ENCODE assay signal across 19 cellular contexts in the genomic region with DNA sequence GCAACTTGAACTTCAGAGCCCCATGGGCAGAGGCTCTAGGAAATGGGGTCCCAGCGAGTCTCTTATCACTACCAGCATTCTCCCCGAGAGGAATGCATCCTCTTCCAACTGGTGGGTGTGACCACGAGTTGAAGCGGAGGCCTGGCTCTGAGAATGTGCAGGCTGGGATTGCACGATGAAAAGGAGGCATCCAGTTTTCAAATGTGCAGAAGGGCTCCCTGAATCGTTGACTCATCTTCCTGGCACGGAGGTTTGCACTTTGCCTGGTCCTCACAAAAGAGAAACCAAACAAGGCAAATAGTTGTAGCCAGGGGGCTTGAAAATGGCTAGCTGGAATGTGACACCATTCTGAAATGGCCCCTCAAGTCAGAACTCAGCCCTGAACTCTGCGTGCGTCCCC.
DNase-seq lines count a peak whose midpoint lies in the region; ATAC-seq and TF ChIP-seq lines count a peak whose summit lies in the region.
"Had no signal": no experiment of that assay in that cellular context is flagged by ENCODE, and none has a peak within 500 bp of the region (broad histone marks: within the 10 kb centered on the region; RNA-seq: fewer than 3 reads in every experiment).

No MANE protein-coding gene starts in this region.

- H3K27me3 ChIP-seq in gastroesophageal sphincter = no peaks in the 10 kb centered on the region
- no peaks in the 10 kb centered on the region for H3K27me3 ChIP-seq in suprapubic skin
- H3K27me3 ChIP-seq: ovary had no signal

- DNase-seq in ACHN (peak; percentile 29), GM03348 (ENCODE audit: low spot score) (peak; percentile 69), amniotic epithelial cell (ENCODE audit: low read depth) (peak; percentile 73), NCI-H82 treated with DMSO at 0.1 percent for 48 hours (lab: John Stamatoyannopoulos, UW; ENCODE audit: unreplicated experiment) (no peak), suprapubic skin (ENCODE audit: low spot score in 2 of 2) (no peak), natural killer cell (no peak)
- DNase-seq: activated CD4-positive, CD25-positive, alpha-beta regulatory T cell; AML-193; GF-D8; KBM-7; left ventricle myocardium inferior; NCI-H1105 treated with DMSO at 0.1 percent for 48 hours; ovary; T-helper 1 cell had no signal

- H3K27ac ChIP-seq in gastroesophageal sphincter (no peak overlapping the region), suprapubic skin (no peak overlapping the region)
- H3K27ac ChIP-seq: HL-60, left ventricle myocardium inferior, ovary had no signal

- intact Hi-C loops in natural killer cell (cut with micrococcal nuclease) = no loop called here

- no peak for TF ChIP-seq EP300 in gastroesophageal sphincter (IDR thresholded peaks at IDR 0.05)
- TF ChIP-seq EP300 in suprapubic skin (IDR thresholded peaks at IDR 0.05) = no peak

- peaks cover 0 to 43% of the 10 kb centered on the region in 2 donors for H3K36me3 ChIP-seq in gastroesophageal sphincter
- H3K36me3 ChIP-seq in suprapubic skin = peaks cover 3% of the 10 kb centered on the region
- H3K36me3 ChIP-seq: left ventricle myocardium inferior, ovary had no signal

- no peaks in the 10 kb centered on the region for H3K4me1 ChIP-seq in gastroesophageal sphincter
- peaks cover 6% of the 10 kb centered on the region for H3K4me1 ChIP-seq in suprapubic skin
- H3K4me1 ChIP-seq: left ventricle myocardium inferior had no signal

- ATAC-seq in gastroesophageal sphincter (peak; percentile 31), HG02571 (IDR thresholded peaks at IDR 0.05; ENCODE audit: unreplicated experiment) (no peak), natural killer cell (no peak)
- ATAC-seq: GM23338 had no signal

- H3K4me3 ChIP-seq in gastroesophageal sphincter = no peak overlapping the region
- H3K4me3 ChIP-seq in suprapubic skin = no peak overlapping the region
- H3K4me3 ChIP-seq: GM23338, left ventricle myocardium inferior, ovary had no signal

- H3K9me3 ChIP-seq in gastroesophageal sphincter = no peaks in the 10 kb centered on the region
- no peaks in the 10 kb centered on the region for H3K9me3 ChIP-seq in suprapubic skin
- H3K9me3 ChIP-seq: left ventricle myocardium inferior, ovary had no signal

- no peaks in the 10 kb centered on the region for H3K27me3 Mint-ChIP-seq in natural killer cell (ENCODE audit: low read depth in 2 of 2)

- TF ChIP-seq POLR2A in gastroesophageal sphincter (IDR thresholded peaks at IDR 0.05) (no peak), suprapubic skin (IDR thresholded peaks at IDR 0.05) (no peak)

- in situ Hi-C loops in ACHN (cut with HindIII; ENCODE audit: low pct_ligation_motif_present, low pct_unique_long_range_greater_than_20kb, low sequenced_read_pairs) = no loop called here

- H3K9me3 Mint-ChIP-seq in natural killer cell = no peaks in the 10 kb centered on the region
- H3K9me3 Mint-ChIP-seq: activated T-helper 1 cell treated with anti-CD3 and anti-CD28 coated beads, Interleukin-12 subunit alpha, Interleukin-12 subunit beta, Interleukin-2, Interleukin-4 antibody, amounts not matched to agents 30 ng/mL and 10 ng/mL and 1 ng/mL, durations not matched to agents 14 hours and 24 hours and 36 hours; GM23338 had no signal

- no peaks in the 10 kb centered on the region for H3K4me1 Mint-ChIP-seq in natural killer cell

- no peak overlapping the region for H3K4me3 Mint-ChIP-seq in natural killer cell
- H3K4me3 Mint-ChIP-seq: activated T-helper 1 cell treated with anti-CD3 and anti-CD28 coated beads, Interleukin-12 subunit alpha, Interleukin-12 subunit beta, Interleukin-2, Interleukin-4 antibody, amounts not matched to agents 30 ng/mL and 10 ng/mL and 1 ng/mL, durations not matched to agents 14 hours and 24 hours and 36 hours; GM23338 had no signal

- no peaks in the 10 kb centered on the region for H3K36me3 Mint-ChIP-seq in natural killer cell

- 76 to 77% methylated on average over 4 of the region's 9 CpGs for WGBS in gastroesophageal sphincter (ENCODE audit: low coverage in 1 of 2), 2 donors
- WGBS in suprapubic skin = 65% methylated on average over 7 of the region's 9 CpGs

- no peak overlapping the region for H3K27ac Mint-ChIP-seq in natural killer cell
- H3K27ac Mint-ChIP-seq: activated T-helper 1 cell treated with anti-CD3 and anti-CD28 coated beads, Interleukin-12 subunit alpha, Interleukin-12 subunit beta, Interleukin-2, Interleukin-4 antibody, amounts not matched to agents 30 ng/mL and 10 ng/mL and 1 ng/mL, durations not matched to agents 14 hours and 24 hours and 36 hours; GM23338 had no signal

- TF ChIP-seq CTCF in gastroesophageal sphincter (IDR thresholded peaks at IDR 0.05) (no peak), suprapubic skin (IDR thresholded peaks at IDR 0.05) (no peak), natural killer cell (IDR thresholded peaks at IDR 0.05) (no peak)

Comparison
In these comparisons a context has a peak if more than half of its experiments do, and no peak if none do; other contexts are left out.
1. DNase-seq: peak in ACHN (single experiment), GM03348 (single experiment) and amniotic epithelial cell (single experiment); none in NCI-H82 treated with DMSO at 0.1 percent for 48 hours (single experiment), suprapubic skin (0 of 2) and natural killer cell (single experiment).